ENCODE assay signal across 9 cellular contexts in the genomic region with DNA sequence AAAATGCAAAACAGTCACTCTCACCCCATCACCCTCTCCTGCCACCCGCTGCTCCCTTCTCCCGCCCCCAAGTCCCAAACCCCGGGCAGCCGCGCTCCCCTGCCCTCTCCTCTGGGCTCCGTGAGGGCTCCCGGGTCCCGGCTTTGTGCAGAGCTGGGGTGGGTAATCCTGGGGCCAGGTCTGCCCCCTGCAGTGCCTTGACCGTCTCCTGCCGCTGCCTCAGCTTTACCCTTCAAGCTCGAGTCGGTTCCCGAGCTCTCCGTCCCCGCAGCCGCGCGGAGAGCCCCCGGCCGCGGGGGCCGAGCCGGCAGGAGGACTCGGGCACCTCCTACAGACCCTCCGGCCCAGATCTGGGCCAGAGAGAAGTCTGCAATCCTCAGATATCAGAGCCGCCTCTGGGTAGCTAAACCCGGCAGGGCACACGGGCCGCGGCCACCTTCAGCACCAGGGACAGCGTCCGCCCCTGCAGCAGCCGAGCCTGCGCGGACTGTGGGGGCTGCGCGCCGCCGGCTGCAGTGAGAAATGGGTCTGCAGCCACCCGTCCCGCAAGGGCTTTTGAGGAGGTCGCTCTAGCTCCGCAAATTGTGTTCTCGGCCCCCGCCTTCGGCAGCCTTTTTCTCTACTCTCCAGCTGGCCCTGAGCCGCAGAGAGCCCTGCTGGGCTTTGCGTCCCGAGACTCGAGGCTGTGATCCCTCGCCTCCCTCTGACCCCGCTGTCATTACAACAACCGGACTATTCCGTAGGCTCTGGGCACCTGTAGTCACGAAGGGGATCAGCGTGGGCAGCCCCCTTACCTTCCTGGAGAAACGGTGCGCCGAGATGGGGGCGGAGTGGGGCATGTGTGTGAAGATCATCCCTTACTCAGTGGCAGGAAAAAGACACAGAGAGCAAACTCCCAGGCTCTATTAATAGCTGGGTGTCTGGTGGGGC. TPM values are rescaled to one million over a fixed set of nuclear protein-coding genes. Genes with fewer than 3 reads are reported as not detected.
DNase-seq lines count a peak whose midpoint lies in the region; ATAC-seq and TF ChIP-seq lines count a peak whose summit lies in the region.
"Had no signal": no experiment of that assay in that cellular context is flagged by ENCODE, and none has a peak within 500 bp of the region (broad histone marks: within the 10 kb centered on the region; RNA-seq: fewer than 3 reads in every experiment).

No MANE protein-coding gene starts in this region.

- 2% methylated on average over 30 of the region's 60 CpGs for WGBS in right lobe of liver (ENCODE audit: insufficient coverage, low coverage, low lambda C conversion rate, missing lambda C conversion rate)

- peak in 2 of 3 donors; percentile 14 to 21 for DNase-seq in CD4-positive, CD25-positive, alpha-beta regulatory T cell
- peak; percentile 31 for DNase-seq in activated B cell treated with CpG ODN at 0.5 μM for 24 hours
- peak in 1 of 3 donors; percentile 53 for DNase-seq in right lobe of liver
- peak; percentile 21 for DNase-seq in stimulated activated CD8-positive, alpha-beta memory T cell treated with anti-CD3 and anti-CD28 coated beads, Interleukin-15, amount 100 ng/mL, for 24 hours (ENCODE audit: low read depth)

- peaks cover 66% of the 10 kb centered on the region for H3K27me3 Mint-ChIP-seq in CD4-positive, CD25-positive, alpha-beta regulatory T cell
- peaks cover 51% of the 10 kb centered on the region for H3K27me3 Mint-ChIP-seq in activated B cell treated with CpG ODN at 0.5 μM for 24 hours

- H3K27me3 ChIP-seq in CD4-positive, CD25-positive, alpha-beta regulatory T cell (ENCODE audit: control insufficient read depth, insufficient read depth, low read length), result peaks cover 30% of the 10 kb centered on the region
- H3K27me3 ChIP-seq in HUES6 (ENCODE audit: control insufficient read depth, insufficient read depth, low read length) (peaks cover 100% of the 10 kb centered on the region), right lobe of liver (peaks cover 5 to 19% of the 10 kb centered on the region in 2 donors)

- CTCF ChIA-PET in activated B cell treated with CpG ODN at 0.5 μM for 24 hours (lab: Charles Lee), result no interaction called here

- no peak overlapping the region for H3K27ac ChIP-seq in CD4-positive, CD25-positive, alpha-beta regulatory T cell (ENCODE audit: insufficient read depth, low read length, poor library complexity, severe bottlenecking)
- H3K27ac ChIP-seq in HUES6 (ENCODE audit: low read depth, low read length), result no peak overlapping the region
- H3K27ac ChIP-seq in cingulate gyrus (ENCODE audit: low read depth, low read length), result peak overlapping the region; percentile 47
- H3K27ac ChIP-seq in right lobe of liver, result no peak overlapping the region

- TF ChIP-seq POLR2A in right lobe of liver (IDR thresholded peaks at IDR 0.05), result no peak

- H3K36me3 Mint-ChIP-seq in CD4-positive, CD25-positive, alpha-beta regulatory T cell, result no peaks in the 10 kb centered on the region
- no peaks in the 10 kb centered on the region for H3K36me3 Mint-ChIP-seq in activated B cell treated with CpG ODN at 0.5 μM for 24 hours (ENCODE audit: low read depth)

- ATAC-seq in CD4-positive, CD25-positive, alpha-beta regulatory T cell (ENCODE audit: low read depth in 2 of 2), result no peak
- ATAC-seq in activated B cell treated with CpG ODN at 0.5 μM for 24 hours (ENCODE audit: low read depth), result peak; percentile 25
- peak; percentile 69 to 90 (median 76) for ATAC-seq in right lobe of liver
- ATAC-seq in GM19397 (IDR thresholded peaks at IDR 0.05; ENCODE audit: unreplicated experiment), result no peak
- no peak for ATAC-seq in HG02970 (IDR thresholded peaks at IDR 0.05; ENCODE audit: low FRiP score, unreplicated experiment)

- H3K9ac ChIP-seq in HUES6 (ENCODE audit: low read length), result no peak overlapping the region

- H3K4me1 Mint-ChIP-seq in CD4-positive, CD25-positive, alpha-beta regulatory T cell, result peaks cover 0 to 5% (median 0%) of the 10 kb centered on the region in 4 donors
- peaks cover 8% of the 10 kb centered on the region for H3K4me1 Mint-ChIP-seq in activated B cell treated with CpG ODN at 0.5 μM for 24 hours

- H3K4me3 Mint-ChIP-seq in CD4-positive, CD25-positive, alpha-beta regulatory T cell, result no peak overlapping the region
- no peak overlapping the region for H3K4me3 Mint-ChIP-seq in activated B cell treated with CpG ODN at 0.5 μM for 24 hours

- POLR2A ChIA-PET in activated B cell treated with CpG ODN at 0.5 μM for 24 hours (lab: Charles Lee), result no interaction called here

- TF ChIP-seq CTCF in activated B cell treated with CpG ODN at 0.5 μM for 24 hours (IDR thresholded peaks at IDR 0.05) (no peak), right lobe of liver (IDR thresholded peaks at IDR 0.05) (no peak)

- no peak overlapping the region for H3K27ac Mint-ChIP-seq in CD4-positive, CD25-positive, alpha-beta regulatory T cell
- H3K27ac Mint-ChIP-seq in activated B cell treated with CpG ODN at 0.5 μM for 24 hours, result no peak overlapping the region

- peaks cover 0 to 14% (median 2%) of the 10 kb centered on the region in 7 donors for H3K9me3 Mint-ChIP-seq in CD4-positive, CD25-positive, alpha-beta regulatory T cell
- no peaks in the 10 kb centered on the region for H3K9me3 Mint-ChIP-seq in activated B cell treated with CpG ODN at 0.5 μM for 24 hours

- intact Hi-C loops in activated B cell treated with CpG ODN at 0.5 μM for 24 hours (cut with micrococcal nuclease), result no loop called here
- intact Hi-C loops in right lobe of liver (cut with DNase I), result no loop called here

- H3K36me3 ChIP-seq in CD4-positive, CD25-positive, alpha-beta regulatory T cell (ENCODE audit: control insufficient read depth, insufficient read depth, low read length), result no peaks in the 10 kb centered on the region
- H3K36me3 ChIP-seq in HUES6 (ENCODE audit: control insufficient read depth, insufficient read depth, low read length), result no peaks in the 10 kb centered on the region
- no peaks in the 10 kb centered on the region for H3K36me3 ChIP-seq in right lobe of liver

- H3K9me3 ChIP-seq in CD4-positive, CD25-positive, alpha-beta regulatory T cell (ENCODE audit: control insufficient read depth in 2 of 2, low read length in 2 of 2), result no peaks in the 10 kb centered on the region
- no peaks in the 10 kb centered on the region for H3K9me3 ChIP-seq in HUES6 (ENCODE audit: control insufficient read depth, insufficient read depth, low read depth, low read length)
- H3K9me3 ChIP-seq in right lobe of liver, result no peaks in the 10 kb centered on the region

- H3K4me3 ChIP-seq in CD4-positive, CD25-positive, alpha-beta regulatory T cell (ENCODE audit: low read depth, low read length), result no peak overlapping the region
- H3K4me3 ChIP-seq in HUES6 (ENCODE audit: low read depth, low read length) (peak overlapping the region; percentile 70), right lobe of liver (no peak overlapping the region)

- H3K4me1 ChIP-seq in CD4-positive, CD25-positive, alpha-beta regulatory T cell (ENCODE audit: control insufficient read depth, insufficient read depth, low read length, poor library complexity, severe bottlenecking), result no peaks in the 10 kb centered on the region
- H3K4me1 ChIP-seq in HUES6 (ENCODE audit: control insufficient read depth, insufficient read depth, low read length) (peaks cover 14% of the 10 kb centered on the region), right lobe of liver (no peaks in the 10 kb centered on the region)

RNA-seq across cellular contexts. Expression of a gene that starts 1.2 kb away (rescaled TPM):
- not detected for total RNA-seq in CD4-positive, CD25-positive, alpha-beta regulatory T cell
- polyA plus RNA-seq in CD4-positive, CD25-positive, alpha-beta regulatory T cell, result not detected
- total RNA-seq in activated B cell treated with CpG ODN at 0.5 μM for 24 hours (not detected in 2 replicates), right lobe of liver (not detected)
- total RNA-seq: epithelial cell of proximal tubule had no signal

Comparison
In these comparisons a context has a peak if more than half of its experiments do, and no peak if none do; other contexts are left out.
1. ATAC-seq: peak in activated B cell treated with CpG ODN at 0.5 μM for 24 hours (single experiment) and right lobe of liver (4 of 4); none in CD4-positive, CD25-positive, alpha-beta regulatory T cell (0 of 2), GM19397 (single experiment) and HG02970 (single experiment).